In the genomic region with DNA sequence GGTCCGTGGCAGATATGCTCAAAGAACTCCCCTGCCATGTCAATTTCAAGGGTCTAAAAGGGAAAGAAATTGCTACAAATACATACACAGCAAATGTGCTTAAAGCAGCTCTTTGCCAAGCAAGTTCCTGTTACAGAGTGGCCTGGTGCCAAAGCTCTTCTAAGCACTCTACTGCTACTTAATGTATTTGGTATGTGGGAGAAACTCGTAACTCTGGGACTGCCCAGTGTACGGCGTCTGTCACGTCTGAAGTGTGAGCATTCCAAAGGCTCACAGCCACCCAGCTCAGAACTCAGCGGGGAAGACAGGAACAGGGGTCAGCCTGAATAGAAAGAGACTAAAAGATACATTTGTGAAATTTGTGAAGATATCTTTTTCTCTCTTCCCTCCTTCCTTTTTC, we compare ENCODE assay signal across 9 cellular contexts. TPM values are rescaled to one million over a fixed set of nuclear protein-coding genes. Genes with fewer than 3 reads are reported as not detected.
DNase-seq lines count a peak whose midpoint lies in the region; ATAC-seq and TF ChIP-seq lines count a peak whose summit lies in the region.
"Had no signal": no experiment of that assay in that cellular context is flagged by ENCODE, and none has a peak within 500 bp of the region (broad histone marks: within the 10 kb centered on the region; RNA-seq: fewer than 3 reads in every experiment).

No MANE protein-coding gene starts in this region.

- no peak overlapping the region for H3K4me3 Mint-ChIP-seq in activated CD8-positive, alpha-beta T cell treated with anti-CD3 and anti-CD28 coated beads for 36 hours
- H3K4me3 Mint-ChIP-seq: activated naive CD8-positive, alpha-beta T cell had no signal

- no peaks in the 10 kb centered on the region for H3K36me3 Mint-ChIP-seq in activated CD8-positive, alpha-beta T cell treated with anti-CD3 and anti-CD28 coated beads for 36 hours (ENCODE audit: low read depth)
- H3K36me3 Mint-ChIP-seq: activated naive CD8-positive, alpha-beta T cell had no signal

- intact Hi-C loops in right cardiac atrium (cut with DNase I) = loop anchor here in 1 of 4 donors (10.0 kb wide), 1 partner anchor 51 kb away; a partner anchor contains a TSS
- intact Hi-C loops in activated CD8-positive, alpha-beta T cell treated with anti-CD3 and anti-CD28 coated beads for 36 hours (cut with micrococcal nuclease) = no loop called here

- CTCF ChIA-PET in activated CD8-positive, alpha-beta T cell treated with anti-CD3 and anti-CD28 coated beads for 36 hours (lab: Charles Lee) = no interaction called here

- H3K9me3 Mint-ChIP-seq in activated CD8-positive, alpha-beta T cell treated with anti-CD3 and anti-CD28 coated beads for 36 hours = no peaks in the 10 kb centered on the region

- no peaks in the 10 kb centered on the region for H3K4me1 Mint-ChIP-seq in activated CD8-positive, alpha-beta T cell treated with anti-CD3 and anti-CD28 coated beads for 36 hours (ENCODE audit: low read depth)

- H3K4me1 ChIP-seq in right cardiac atrium (ENCODE audit: control insufficient read depth, insufficient read depth, low read length) (peaks cover 7% of the 10 kb centered on the region), skeletal muscle tissue (ENCODE audit: control insufficient read depth in 3 of 3, insufficient read depth in 3 of 3, low read length in 3 of 3) (peaks cover 10 to 40% (median 36%) of the 10 kb centered on the region in 3 donors)

- H3K27me3 ChIP-seq in right cardiac atrium (ENCODE audit: control insufficient read depth, insufficient read depth) (no peaks in the 10 kb centered on the region), skeletal muscle tissue (ENCODE audit: control insufficient read depth in 3 of 3, insufficient read depth in 3 of 3, low read length in 3 of 3) (no peaks in the 10 kb centered on the region)

- peak overlapping the region; percentile 70 for H3K27ac ChIP-seq in right cardiac atrium (ENCODE audit: low read length)
- H3K27ac ChIP-seq in skeletal muscle tissue (ENCODE audit: low read depth, low read length) = peak overlapping the region; percentile 74

- no peaks in the 10 kb centered on the region for H3K36me3 ChIP-seq in skeletal muscle tissue (ENCODE audit: control insufficient read depth in 3 of 3, insufficient read depth in 3 of 3, low read length in 3 of 3)

- H3K4me3 ChIP-seq in right cardiac atrium (ENCODE audit: low read length) = peak overlapping the region; percentile 47
- peak overlapping the region; percentile 37 to 57 (median 56) for H3K4me3 ChIP-seq in skeletal muscle tissue (ENCODE audit: low read length in 3 of 3)

- POLR2A ChIA-PET in activated CD8-positive, alpha-beta T cell treated with anti-CD3 and anti-CD28 coated beads for 36 hours (lab: Charles Lee) = no interaction called here

- no peak overlapping the region for H3K27ac Mint-ChIP-seq in activated CD8-positive, alpha-beta T cell treated with anti-CD3 and anti-CD28 coated beads for 36 hours
- H3K27ac Mint-ChIP-seq: activated naive CD8-positive, alpha-beta T cell had no signal

- under 1% methylated on average over 6 of the region's 6 CpGs for WGBS in right cardiac atrium

- H3K9me3 ChIP-seq in right cardiac atrium (ENCODE audit: control insufficient read depth, low read length) (no peaks in the 10 kb centered on the region), skeletal muscle tissue (ENCODE audit: control insufficient read depth in 3 of 3, low read length in 3 of 3) (no peaks in the 10 kb centered on the region)

- TF ChIP-seq CTCF in activated CD8-positive, alpha-beta T cell treated with anti-CD3 and anti-CD28 coated beads for 36 hours (IDR thresholded peaks at IDR 0.05) = no peak

- DNase-seq in Ammon's horn (ENCODE audit: low spot score) (peak; percentile 69), MV-4-11 (lab: John Stamatoyannopoulos, UW) (peak; percentile 12), amniotic epithelial cell (ENCODE audit: low read depth) (peak; percentile 96), right cardiac atrium (peak; percentile 77 to 86 (median 79))
- DNase-seq in activated CD8-positive, alpha-beta T cell treated with anti-CD3 and anti-CD28 coated beads for 36 hours = no peak
- no peak for DNase-seq in stimulated activated CD4-positive, alpha-beta T cell treated with anti-CD3 and anti-CD28 coated beads, Interleukin-12 subunit alpha, Interleukin-12 subunit beta, amount 100 ng/mL, for 4 hours

- peak overlapping the region; percentile 55 to 62 (median 61) for H3K9ac ChIP-seq in skeletal muscle tissue (ENCODE audit: low read depth in 1 of 3, low read length in 3 of 3)

- ATAC-seq in right cardiac atrium = peak; percentile 97
- no peak for ATAC-seq in activated CD8-positive, alpha-beta T cell treated with anti-CD3 and anti-CD28 coated beads for 36 hours
- ATAC-seq in GM21447 (IDR thresholded peaks at IDR 0.05; ENCODE audit: unreplicated experiment) = no peak

- peaks cover 3% of the 10 kb centered on the region for H3K27me3 Mint-ChIP-seq in activated CD8-positive, alpha-beta T cell treated with anti-CD3 and anti-CD28 coated beads for 36 hours
- H3K27me3 Mint-ChIP-seq: activated naive CD8-positive, alpha-beta T cell had no signal

RNA-seq across cellular contexts. Expression of a gene that starts 54.6 kb away (rescaled TPM):
- total RNA-seq in right cardiac atrium (10 to 100 TPM; 51.4 to 66.7 (median 56.8) TPM), skeletal muscle tissue (79.9 TPM)
- polyA plus RNA-seq in right cardiac atrium = 8.9 TPM
- total RNA-seq in activated CD8-positive, alpha-beta T cell treated with anti-CD3 and anti-CD28 coated beads for 36 hours = 1 to 10 TPM; 2.3 to 2.8 TPM

Comparison
In these comparisons a context has a peak if more than half of its experiments do, and no peak if none do; other contexts are left out.
1. DNase-seq: peak in Ammon's horn (single experiment), MV-4-11 (single experiment), amniotic epithelial cell (single experiment) and right cardiac atrium (3 of 3); none in activated CD8-positive, alpha-beta T cell treated with anti-CD3 and anti-CD28 coated beads for 36 hours (single experiment) and stimulated activated CD4-positive, alpha-beta T cell treated with anti-CD3 and anti-CD28 coated beads, Interleukin-12 subunit alpha, Interleukin-12 subunit beta, amount 100 ng/mL, for 4 hours (single experiment).
2. ATAC-seq: peak in right cardiac atrium (2 of 2); none in activated CD8-positive, alpha-beta T cell treated with anti-CD3 and anti-CD28 coated beads for 36 hours (single experiment) and GM21447 (single experiment).
3. RNA of a gene that starts 54.6 kb away (total RNA-seq): 79.9 TPM in skeletal muscle tissue (single experiment) and 51.4 to 66.7 TPM in right cardiac atrium; 2.3 to 2.8 TPM in activated CD8-positive, alpha-beta T cell treated with anti-CD3 and anti-CD28 coated beads for 36 hours; every median in the first group is over 10 times any median in the second.